1 cellular context compared by ENCODE assay signal in genomic region chr13:111005364-111005763, GRCh38.
TF ChIP-seq lines count a peak whose summit lies in the region.

No MANE protein-coding gene starts in this region.

TF ChIP-seq in HCT116, 20 proteins besides CTCF, POLR2A, EP300 and RAD21 (continued from another document):
- TF ChIP-seq, protein P1, sequence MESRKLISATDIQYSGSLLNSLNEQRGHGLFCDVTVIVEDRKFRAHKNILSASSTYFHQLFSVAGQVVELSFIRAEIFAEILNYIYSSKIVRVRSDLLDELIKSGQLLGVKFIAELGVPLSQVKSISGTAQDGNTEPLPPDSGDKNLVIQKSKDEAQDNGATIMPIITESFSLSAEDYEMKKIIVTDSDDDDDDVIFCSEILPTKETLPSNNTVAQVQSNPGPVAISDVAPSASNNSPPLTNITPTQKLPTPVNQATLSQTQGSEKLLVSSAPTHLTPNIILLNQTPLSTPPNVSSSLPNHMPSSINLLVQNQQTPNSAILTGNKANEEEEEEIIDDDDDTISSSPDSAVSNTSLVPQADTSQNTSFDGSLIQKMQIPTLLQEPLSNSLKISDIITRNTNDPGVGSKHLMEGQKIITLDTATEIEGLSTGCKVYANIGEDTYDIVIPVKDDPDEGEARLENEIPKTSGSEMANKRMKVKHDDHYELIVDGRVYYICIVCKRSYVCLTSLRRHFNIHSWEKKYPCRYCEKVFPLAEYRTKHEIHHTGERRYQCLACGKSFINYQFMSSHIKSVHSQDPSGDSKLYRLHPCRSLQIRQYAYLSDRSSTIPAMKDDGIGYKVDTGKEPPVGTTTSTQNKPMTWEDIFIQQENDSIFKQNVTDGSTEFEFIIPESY (IDR thresholded peaks at IDR 0.05; ENCODE audit: extremely low read depth, insufficient replicate concordance, low read length), result no peak
- no peak for TF ChIP-seq TCF7L2 (IDR thresholded peaks at IDR 0.05; ENCODE audit: borderline replicate concordance, extremely low read depth, insufficient read depth, insufficient read length)
- TF ChIP-seq CEBPB (IDR thresholded peaks at IDR 0.05; ENCODE audit: low read depth), result no peak
- TF ChIP-seq ZNF274 (IDR thresholded peaks at IDR 0.05; ENCODE audit: low read depth, low read length), result no peak
- TF ChIP-seq, protein P2, sequence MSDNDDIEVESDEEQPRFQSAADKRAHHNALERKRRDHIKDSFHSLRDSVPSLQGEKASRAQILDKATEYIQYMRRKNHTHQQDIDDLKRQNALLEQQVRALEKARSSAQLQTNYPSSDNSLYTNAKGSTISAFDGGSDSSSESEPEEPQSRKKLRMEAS (IDR thresholded peaks at IDR 0.05), result no peak
- TF ChIP-seq ATF3 (IDR thresholded peaks at IDR 0.05), result no peak
- TF ChIP-seq CBX3 (IDR thresholded peaks at IDR 0.05; ENCODE audit: low read depth), result no peak
- TF ChIP-seq YY1 (IDR thresholded peaks at IDR 0.05; ENCODE audit: extremely low read depth, insufficient replicate concordance, low read depth, low read length), result no peak
- TF ChIP-seq EZH2 (IDR thresholded peaks at IDR 0.05), result no peak
- TF ChIP-seq ZFX (IDR thresholded peaks at IDR 0.05), result no peak
